8 cellular contexts compared by ENCODE assay signal in the genomic region with DNA sequence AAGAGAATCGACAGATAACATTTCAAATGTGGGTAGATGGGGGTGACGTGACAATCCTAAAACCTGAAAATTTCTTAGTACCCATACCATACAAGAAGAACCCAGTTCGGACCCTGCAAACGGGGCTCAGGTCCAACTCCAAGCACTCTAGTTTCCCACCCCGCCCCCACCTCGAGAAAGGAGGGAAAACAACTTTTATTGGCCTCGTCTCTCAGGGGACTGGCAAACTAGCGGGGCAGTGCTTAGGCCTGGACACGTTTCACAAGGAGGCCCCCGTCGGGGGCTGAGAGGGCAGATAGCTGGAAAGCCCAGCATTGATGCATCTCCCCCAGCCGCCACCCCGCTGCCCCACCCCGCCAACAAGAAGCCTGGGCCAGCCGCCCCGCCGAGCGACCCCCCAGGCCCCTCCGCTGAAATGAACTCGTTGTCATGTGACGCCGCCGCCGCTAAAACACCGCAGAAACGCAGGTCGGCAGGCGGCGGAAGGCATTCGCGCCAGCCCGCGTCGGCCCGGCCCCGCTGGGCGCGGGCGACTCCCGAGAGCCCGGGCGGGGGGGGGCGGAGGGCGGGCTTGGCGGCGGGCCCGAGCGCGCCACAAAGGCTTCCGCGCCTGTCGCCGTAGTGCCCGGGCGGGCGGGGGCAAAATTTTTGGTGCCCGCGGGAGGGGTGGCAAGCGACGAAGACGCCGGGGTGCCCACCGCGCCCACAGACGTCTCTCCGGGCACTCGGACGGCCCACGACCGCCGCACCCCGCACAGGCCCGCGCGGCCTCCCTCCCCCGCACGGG. TPM values are rescaled to one million over a fixed set of nuclear protein-coding genes. Genes with fewer than 3 reads are reported as not detected.
DNase-seq lines count a peak whose midpoint lies in the region; ATAC-seq and TF ChIP-seq lines count a peak whose summit lies in the region.

No MANE protein-coding gene starts in this region.

- POLR2A ChIA-PET in CD4-positive, alpha-beta T cell (lab: Charles Lee): interaction anchor here (0.7 to 3.2 kb wide), 41 partner anchors 9 to 1435 kb away, joined by 3 to 188 read pairs (median 5); partner anchors contain the start of genes ARMC8, MSL2, NCK1 and PCCB

- peaks cover 22% of the 10 kb centered on the region for H3K36me3 Mint-ChIP-seq in CD4-positive, alpha-beta T cell (ENCODE audit: low read depth)
- peaks cover 7% of the 10 kb centered on the region for H3K36me3 Mint-ChIP-seq in activated naive CD4-positive, alpha-beta T cell treated with anti-CD3 and anti-CD28 coated beads, Interleukin-2, amount 10 ng/mL, durations not matched to agents 7 days and 5 days

- peaks cover 49% of the 10 kb centered on the region for H3K4me1 Mint-ChIP-seq in CD4-positive, alpha-beta T cell (ENCODE audit: low read depth)
- H3K4me1 Mint-ChIP-seq in activated naive CD4-positive, alpha-beta T cell treated with anti-CD3 and anti-CD28 coated beads, Interleukin-2, amount 10 ng/mL, durations not matched to agents 7 days and 5 days: peaks cover 43% of the 10 kb centered on the region

- CTCF ChIA-PET in CD4-positive, alpha-beta T cell (lab: Charles Lee): interaction anchor here (0.7 to 3.4 kb wide), 50 partner anchors 7 to 1421 kb away, joined by 3 to 81 read pairs (median 5); partner anchors contain the start of gene NCK1
- CTCF ChIA-PET in activated naive CD4-positive, alpha-beta T cell treated with anti-CD3 and anti-CD28 coated beads, Interleukin-2, amount 10 ng/mL, durations not matched to agents 7 days and 5 days (lab: Charles Lee): interaction anchor here (1.0 to 10.3 kb wide), 17 partner anchors 110 to 682 kb away, joined by 3 to 156 read pairs (median 6); partner anchors contain the start of genes NCK1 and PCCB

- peak; percentile 6 for ATAC-seq in CD4-positive, alpha-beta T cell (ENCODE audit: poor library complexity)
- peak; percentile 8 for ATAC-seq in GM21576 (IDR thresholded peaks at IDR 0.05; ENCODE audit: unreplicated experiment)

- H3K4me1 ChIP-seq in suprapubic skin: peaks cover 35% of the 10 kb centered on the region

- H3K27ac Mint-ChIP-seq in CD4-positive, alpha-beta T cell: peak overlapping the region; percentile 97
- H3K27ac Mint-ChIP-seq in activated naive CD4-positive, alpha-beta T cell treated with anti-CD3 and anti-CD28 coated beads, Interleukin-2, amount 10 ng/mL, durations not matched to agents 7 days and 5 days: peak overlapping the region; percentile 97

- TF ChIP-seq EP300 in suprapubic skin (IDR thresholded peaks at IDR 0.05): no peak

- TF ChIP-seq CTCF in CD4-positive, alpha-beta T cell (IDR thresholded peaks at IDR 0.05): no peak
- no peak for TF ChIP-seq CTCF in suprapubic skin (IDR thresholded peaks at IDR 0.05)

- H3K36me3 ChIP-seq in SK-N-MC (ENCODE audit: insufficient read depth, low read length): no peaks in the 10 kb centered on the region
- H3K36me3 ChIP-seq in suprapubic skin: no peaks in the 10 kb centered on the region

- no peaks in the 10 kb centered on the region for H3K9me3 Mint-ChIP-seq in CD4-positive, alpha-beta T cell
- H3K9me3 Mint-ChIP-seq in activated naive CD4-positive, alpha-beta T cell treated with anti-CD3 and anti-CD28 coated beads, Interleukin-2, amount 10 ng/mL, durations not matched to agents 7 days and 5 days: no peaks in the 10 kb centered on the region

- H3K9ac ChIP-seq in SK-N-MC (ENCODE audit: insufficient read length): peak overlapping the region; percentile 86

- intact Hi-C loops in CD4-positive, alpha-beta T cell (cut with DNase I, micrococcal nuclease): loop anchor here (1.0 to 10.0 kb wide), 10 partner anchors 109 to 676 kb away; partner anchors contain the start of genes MSL2 (in 2 of the 2) and PCCB (in 2 of the 2)

- H3K27me3 Mint-ChIP-seq in CD4-positive, alpha-beta T cell: no peaks in the 10 kb centered on the region
- peaks cover 4% of the 10 kb centered on the region for H3K27me3 Mint-ChIP-seq in activated naive CD4-positive, alpha-beta T cell treated with anti-CD3 and anti-CD28 coated beads, Interleukin-2, amount 10 ng/mL, durations not matched to agents 7 days and 5 days

- TF ChIP-seq POLR2A in suprapubic skin (IDR thresholded peaks at IDR 0.05): no peak

- H3K27me3 ChIP-seq in CD4-positive, alpha-beta T cell (ENCODE audit: control insufficient read depth, insufficient read depth, low read length): no peaks in the 10 kb centered on the region
- H3K27me3 ChIP-seq in suprapubic skin: no peaks in the 10 kb centered on the region

- peak overlapping the region; percentile 93 for H3K4me3 Mint-ChIP-seq in CD4-positive, alpha-beta T cell
- H3K4me3 Mint-ChIP-seq in activated naive CD4-positive, alpha-beta T cell treated with anti-CD3 and anti-CD28 coated beads, Interleukin-2, amount 10 ng/mL, durations not matched to agents 7 days and 5 days: peak overlapping the region; percentile 76

- H3K27ac ChIP-seq in CD4-positive, alpha-beta T cell (ENCODE audit: low read depth, low read length): peak overlapping the region; percentile 98
- H3K27ac ChIP-seq in SK-N-MC (peak overlapping the region; percentile 87), suprapubic skin (peak overlapping the region; percentile 100)

- 0% methylated on average over 12 of the region's 77 CpGs for WGBS in suprapubic skin

- H3K9me3 ChIP-seq in CD4-positive, alpha-beta T cell (ENCODE audit: control insufficient read depth, low read length): no peaks in the 10 kb centered on the region
- H3K9me3 ChIP-seq in SK-N-MC (ENCODE audit: low read depth, low read length) (no peaks in the 10 kb centered on the region), suprapubic skin (no peaks in the 10 kb centered on the region)

- peak; percentile 40 to 70 (median 54) for DNase-seq in CD4-positive, alpha-beta T cell
- DNase-seq in M059J (ENCODE audit: low read depth) (peak; percentile 91), SK-N-MC (ENCODE audit: low read depth, low spot score) (no peak), germinal center (ENCODE audit: low spot score) (peak; percentile 66), occipital lobe (lab: John Stamatoyannopoulos, UW) (peak; percentile 54), suprapubic skin (ENCODE audit: low spot score in 2 of 2) (peak; percentile 85)
- DNase-seq in activated naive CD4-positive, alpha-beta T cell treated with anti-CD3 and anti-CD28 coated beads, Interleukin-2, amount 10 ng/mL, durations not matched to agents 7 days and 5 days: peak; percentile 75

- H3K4me3 ChIP-seq in SK-N-MC: peak overlapping the region; percentile 94
- H3K4me3 ChIP-seq in suprapubic skin: peak overlapping the region; percentile 90

RNA-seq across cellular contexts. Expression of gene STAG1, which starts 0.7 kb away (rescaled TPM):
- total RNA-seq in CD4-positive, alpha-beta T cell: 10 to 100 TPM; 35.6 to 37.7 TPM
- total RNA-seq in M059J (2014; rRNA removed; shearing (Covaris generic)): 24.9 and 31.6 TPM in 2 replicates
- 80.8 TPM for total RNA-seq in occipital lobe
- 10 to 100 TPM; 33.8 to 76.4 (median 38.0) TPM for total RNA-seq in suprapubic skin
